Comparison of ENCODE assay signal across 9 cellular contexts in genomic region chr3:115100806-115101205, GRCh38. TPM values are rescaled to one million over a fixed set of nuclear protein-coding genes. Genes with fewer than 3 reads are reported as not detected.
DNase-seq lines count a peak whose midpoint lies in the region; ATAC-seq and TF ChIP-seq lines count a peak whose summit lies in the region.
"Had no signal": no experiment of that assay in that cellular context is flagged by ENCODE, and none has a peak within 500 bp of the region (broad histone marks: within the 10 kb centered on the region; RNA-seq: fewer than 3 reads in every experiment).

No MANE protein-coding gene starts in this region.

- no peak overlapping the region for H3K56ac ChIP-seq in H9 (ENCODE audit: insufficient read length, low read depth, low read length)

- H3K27ac ChIP-seq in fibroblast of lung (ENCODE audit: insufficient read depth, low read length) (no peak overlapping the region), smooth muscle cell (ENCODE audit: low read depth) (no peak overlapping the region), H9 (ENCODE audit: insufficient read length, low read depth, low read length) (no peak overlapping the region)

- H2BK12ac ChIP-seq in H9 (ENCODE audit: insufficient read length, low read depth, low read length): no peak overlapping the region

- H3K23ac ChIP-seq in H9 (ENCODE audit: insufficient read length, low read depth, low read length): no peak overlapping the region

- H3T11ph ChIP-seq in H9 (ENCODE audit: low read length): no peak overlapping the region

- H3F3A ChIP-seq in smooth muscle cell (ENCODE audit: low read depth): no peaks in the 10 kb centered on the region

- H3K4me2 ChIP-seq in fibroblast of lung (ENCODE audit: extremely low read depth, insufficient read depth, low read length) (peak overlapping the region; percentile 97), smooth muscle cell (no peak overlapping the region), H9 (ENCODE audit: insufficient read depth, insufficient read length, low read length) (no peak overlapping the region)

- no peak overlapping the region for H4K91ac ChIP-seq in H9 (ENCODE audit: insufficient read length, low read depth, low read length)

- H3K4me3 ChIP-seq in fibroblast of lung (replicated peaks in 1 of 4; ENCODE audit: control extremely low read depth in 1 of 4, insufficient read depth in 1 of 4, low read depth in 3 of 4, low read length in 4 of 4) (peak overlapping the region in 3 of 4 experiments; percentile 51 to 77 (median 53)), smooth muscle cell (peak overlapping the region; percentile 48), HAP-1 (no peak overlapping the region)

- H3K36me3 ChIP-seq in fibroblast of lung (ENCODE audit: control insufficient read depth, insufficient read depth, low read length) (no peaks in the 10 kb centered on the region), smooth muscle cell (ENCODE audit: low read depth) (no peaks in the 10 kb centered on the region), HAP-1 (replicated peaks) (no peaks in the 10 kb centered on the region)

- peak; percentile 15 for DNase-seq in DMS153 (lab: John Stamatoyannopoulos, UW)
- DNase-seq in DMS153 treated with DMSO at 0.1 percent for 48 hours (lab: John Stamatoyannopoulos, UW; ENCODE audit: unreplicated experiment): no peak
- DNase-seq in NCI-H748 treated with DMSO at 0.1 percent for 48 hours (lab: John Stamatoyannopoulos, UW): peak; percentile 12
- no peak for DNase-seq in fibroblast of lung (ENCODE audit: low read depth in 2 of 2)
- no peak for DNase-seq in smooth muscle cell (lab: John Stamatoyannopoulos, UW; ENCODE audit: unreplicated experiment)
- no peak for DNase-seq in H9
- DNase-seq in HAP-1 (ENCODE audit: low spot score in 2 of 2): no peak
- DNase-seq: MV-4-11 had no signal

- 86% methylated on average over 2 of the region's 2 CpGs for WGBS in smooth muscle cell (ENCODE audit: low lambda C conversion rate)
- WGBS in H9 (ENCODE audit: extremely low coverage, insufficient read length, low lambda C conversion rate): no CpG with 5 or more reads among the region's 2 CpGs

- no peaks in the 10 kb centered on the region for H3K23me2 ChIP-seq in H9 (ENCODE audit: insufficient read length, low read depth, low read length, poor library complexity, severe bottlenecking)

- no peak overlapping the region for H4K8ac ChIP-seq in H9 (replicated peaks; ENCODE audit: insufficient read length, low read depth, low read length)

- H3K36me3 Mint-ChIP-seq in H9 (ENCODE audit: insufficient read depth in 1 of 3, low read depth in 3 of 3): peaks cover 0 to 14% (median 4%) of the 10 kb centered on the region in 3 experiments; a peak in 3 of 7 replicates

- peaks cover 6 to 10% of the 10 kb centered on the region in 2 experiments for H3K4me1 Mint-ChIP-seq in H9

- no peak overlapping the region for H3K4me3 Mint-ChIP-seq in H9

- no peaks in the 10 kb centered on the region for H3K4me1 ChIP-seq in fibroblast of lung (ENCODE audit: control insufficient read depth, extremely low read depth, insufficient read depth, low read length)
- H3K4me1 ChIP-seq in smooth muscle cell (ENCODE audit: low read depth): no peaks in the 10 kb centered on the region
- no peaks in the 10 kb centered on the region for H3K4me1 ChIP-seq in H9 (ENCODE audit: insufficient read depth, low read length)
- no peaks in the 10 kb centered on the region; the same call in 1 of the 2 replicates for H3K4me1 ChIP-seq in HAP-1

- no peaks in the 10 kb centered on the region for H3K27me3 Mint-ChIP-seq in H9 (ENCODE audit: low read depth)

- H2AFZ ChIP-seq in fibroblast of lung (ENCODE audit: low read length) (no peak overlapping the region), smooth muscle cell (ENCODE audit: low read depth) (no peak overlapping the region), H9 (ENCODE audit: low read length) (no peak overlapping the region)

- no peak overlapping the region for H3K14ac ChIP-seq in H9 (ENCODE audit: insufficient read depth, low read length)

- ATAC-seq in HG02973 (IDR thresholded peaks at IDR 0.05; ENCODE audit: unreplicated experiment): no peak

- H3K79me1 ChIP-seq in H9 (ENCODE audit: insufficient read depth, low read depth, low read length, poor library complexity, severe bottlenecking): no peaks in the 10 kb centered on the region

- H4K5ac ChIP-seq in H9 (ENCODE audit: insufficient read length, low read depth, low read length): no peak overlapping the region

- H3K9me3 Mint-ChIP-seq in H9: peaks cover 0 to 7% of the 10 kb centered on the region in 2 experiments; a peak in 1 of 5 replicates

- H2BK15ac ChIP-seq in H9 (ENCODE audit: low read depth, low read length): no peak overlapping the region

- no peak overlapping the region for H3K18ac ChIP-seq in H9 (ENCODE audit: insufficient read length, low read depth, low read length)

- H2BK5ac ChIP-seq in H9 (ENCODE audit: insufficient read length, low read length): no peak overlapping the region

- in situ Hi-C loops in HAP-1 (cut with MboI; ENCODE audit: low sequenced_read_pairs): no loop called here

- H3K4ac ChIP-seq in H9 (ENCODE audit: low read depth, low read length): no peak overlapping the region

- TF ChIP-seq CTCF in fibroblast of lung (conservative IDR thresholded peaks at IDR 0.05 in 1 of 2, IDR thresholded peaks at IDR 0.05 in 1 of 2; ENCODE audit: low read depth in 1 of 2, low read length in 2 of 2) (no peak), smooth muscle cell (IDR thresholded peaks at IDR 0.05; ENCODE audit: borderline replicate concordance, insufficient read depth, poor library complexity, severe bottlenecking) (no peak), H9 (conservative IDR thresholded peaks at IDR 0.05) (no peak)

- H4K20me1 ChIP-seq in fibroblast of lung (ENCODE audit: control insufficient read depth, extremely low read depth, insufficient read depth, low read length) (no peaks in the 10 kb centered on the region), smooth muscle cell (ENCODE audit: low read depth) (no peaks in the 10 kb centered on the region), H9 (ENCODE audit: control insufficient read depth, insufficient read depth, insufficient read length) (no peaks in the 10 kb centered on the region)

- H3K27me3 ChIP-seq in fibroblast of lung (ENCODE audit: control insufficient read depth, insufficient read depth, low read length) (no peaks in the 10 kb centered on the region), smooth muscle cell (ENCODE audit: low read depth) (no peaks in the 10 kb centered on the region), H9 (ENCODE audit: insufficient read depth, low read length) (no peaks in the 10 kb centered on the region; the same call in 1 of the 2 replicates), HAP-1 (ENCODE audit: low read depth) (no peaks in the 10 kb centered on the region)

- no peaks in the 10 kb centered on the region for H3K9me3 ChIP-seq in fibroblast of lung (ENCODE audit: control insufficient read depth, insufficient read depth, low read depth, low read length)
- no peaks in the 10 kb centered on the region for H3K9me3 ChIP-seq in smooth muscle cell (replicated peaks; ENCODE audit: low read depth)
- no peaks in the 10 kb centered on the region for H3K9me3 ChIP-seq in H9 (ENCODE audit: control insufficient read depth, low read depth, low read length)
- no peaks in the 10 kb centered on the region for H3K9me3 ChIP-seq in HAP-1

- no peak overlapping the region for H2AK5ac ChIP-seq in H9 (ENCODE audit: insufficient read length, low read length)

- no peak overlapping the region for H3K9ac ChIP-seq in fibroblast of lung (ENCODE audit: insufficient read depth, low read length)
- H3K9ac ChIP-seq in smooth muscle cell (ENCODE audit: low read depth): no peak overlapping the region
- H3K9ac ChIP-seq in H9 (ENCODE audit: extremely low read depth, insufficient read length, low read length): no peak overlapping the region

- H3K27ac Mint-ChIP-seq in H9: no peak overlapping the region

- no peak overlapping the region for H2BK120ac ChIP-seq in H9 (ENCODE audit: low read depth, low read length, poor library complexity, severe bottlenecking)

- H3K79me2 ChIP-seq in fibroblast of lung (ENCODE audit: control insufficient read depth, insufficient read depth, low read length) (no peaks in the 10 kb centered on the region), smooth muscle cell (ENCODE audit: low read depth) (no peaks in the 10 kb centered on the region), H9 (ENCODE audit: insufficient read depth, low read length) (no peaks in the 10 kb centered on the region)

- H2BK20ac ChIP-seq in H9 (ENCODE audit: low read depth, low read length, poor library complexity, severe bottlenecking): no peak overlapping the region

RNA-seq across cellular contexts. Expression of gene ZBTB20, which starts 46.3 kb away (rescaled TPM):
- total RNA-seq in fibroblast of lung (13.4 and 22.5 TPM in 2 replicates), smooth muscle cell (5.4 and 6.8 TPM in 2 replicates), H9 (2021) (0.66 and 0.70 TPM in 2 replicates)
- polyA plus RNA-seq in fibroblast of lung (3.7 and 4.0 TPM in 2 replicates), smooth muscle cell (4.9 and 5.8 TPM in 2 replicates)
- polyA plus RNA-seq in fibroblast of lung (2012): 1.3 and 2.5 TPM in 2 replicates
- polyA minus RNA-seq in fibroblast of lung (ENCODE audit: low replicate concordance): 37.3 and 37.9 TPM in 2 replicates

Comparison
In these comparisons a context has a peak if more than half of its experiments do, and no peak if none do; other contexts are left out.
1. DNase-seq: peak in DMS153 (single experiment) and NCI-H748 treated with DMSO at 0.1 percent for 48 hours (single experiment); none in DMS153 treated with DMSO at 0.1 percent for 48 hours (single experiment), fibroblast of lung (0 of 2), smooth muscle cell (single experiment), H9 (single experiment) and HAP-1 (0 of 2).